ENCODE assay signal across 1 cellular context in genomic region chr6:107634147-107635057, GRCh38.
TF ChIP-seq lines count a peak whose summit lies in the region.

No MANE protein-coding gene starts in this region.

TF ChIP-seq in WTC11, 78 proteins besides CTCF, POLR2A, EP300 and RAD21 (continued from another document):
- TF ChIP-seq PRDM15 (CRISPR knock-in tag; IDR thresholded peaks at IDR 0.05) (0 out of 2 replicates have a peak, but pooled peaks have one; percentile 29), ZBTB43 (CRISPR knock-in tag; IDR thresholded peaks at IDR 0.05) (no peak), ZNF219 (CRISPR knock-in tag; IDR thresholded peaks at IDR 0.05; ENCODE audit: borderline replicate concordance) (no peak), ZNF232 (CRISPR knock-in tag; IDR thresholded peaks at IDR 0.05) (no peak), E2F1 (CRISPR knock-in tag; IDR thresholded peaks at IDR 0.05) (no peak), USF1 (CRISPR knock-in tag; IDR thresholded peaks at IDR 0.05) (no peak), SP1 (CRISPR knock-in tag; conservative IDR thresholded peaks at IDR 0.05) (no peak), NFATC4 (CRISPR knock-in tag; IDR thresholded peaks at IDR 0.05) (no peak), ZMAT4 (CRISPR knock-in tag; IDR thresholded peaks at IDR 0.05) (no peak), NFE2L1 (CRISPR knock-in tag; IDR thresholded peaks at IDR 0.05) (no peak), CREB1 (CRISPR knock-in tag; IDR thresholded peaks at IDR 0.05) (no peak), GRHL2 (CRISPR knock-in tag; IDR thresholded peaks at IDR 0.05; ENCODE audit: insufficient replicate concordance, severe bottlenecking) (no peak), FOXK1 (CRISPR knock-in tag; IDR thresholded peaks at IDR 0.05) (0 out of 2 replicates have a peak, but pooled peaks have one; percentile 52), TCF7 (CRISPR knock-in tag; IDR thresholded peaks at IDR 0.05; ENCODE audit: low read depth) (no peak), FOXJ3 (CRISPR knock-in tag; IDR thresholded peaks at IDR 0.05; ENCODE audit: borderline replicate concordance) (no peak), TEAD4 (CRISPR knock-in tag; IDR thresholded peaks at IDR 0.05) (peak; percentile 43; the same call in 1 of the 2 replicates), NR3C1 (CRISPR knock-in tag; conservative IDR thresholded peaks at IDR 0.05; ENCODE audit: low read depth) (no peak), CDX4 (CRISPR knock-in tag; IDR thresholded peaks at IDR 0.05; ENCODE audit: borderline replicate concordance) (no peak), KAT7 (CRISPR knock-in tag; IDR thresholded peaks at IDR 0.05; ENCODE audit: borderline replicate concordance) (no peak), SOX15 (CRISPR knock-in tag; IDR thresholded peaks at IDR 0.05) (no peak), NFYB (CRISPR knock-in tag; conservative IDR thresholded peaks at IDR 0.05; ENCODE audit: low read depth) (no peak), GABPB1 (CRISPR knock-in tag; IDR thresholded peaks at IDR 0.05) (no peak), PREB (CRISPR knock-in tag; IDR thresholded peaks at IDR 0.05; ENCODE audit: borderline replicate concordance) (no peak), ATF6 (CRISPR knock-in tag; IDR thresholded peaks at IDR 0.05) (no peak), JAZF1 (CRISPR knock-in tag; IDR thresholded peaks at IDR 0.05) (no peak), ZNF423 (CRISPR knock-in tag; IDR thresholded peaks at IDR 0.05) (no peak), HMGXB4 (CRISPR knock-in tag; IDR thresholded peaks at IDR 0.05) (no peak), ETV6 (CRISPR knock-in tag; IDR thresholded peaks at IDR 0.05) (no peak), MAX (CRISPR knock-in tag; IDR thresholded peaks at IDR 0.05) (peak; percentile 40; the same call in 1 of the 2 replicates), ZSCAN18 (CRISPR knock-in tag; IDR thresholded peaks at IDR 0.05) (no peak), AR (CRISPR knock-in tag; IDR thresholded peaks at IDR 0.05) (no peak)
